In the genomic region with DNA sequence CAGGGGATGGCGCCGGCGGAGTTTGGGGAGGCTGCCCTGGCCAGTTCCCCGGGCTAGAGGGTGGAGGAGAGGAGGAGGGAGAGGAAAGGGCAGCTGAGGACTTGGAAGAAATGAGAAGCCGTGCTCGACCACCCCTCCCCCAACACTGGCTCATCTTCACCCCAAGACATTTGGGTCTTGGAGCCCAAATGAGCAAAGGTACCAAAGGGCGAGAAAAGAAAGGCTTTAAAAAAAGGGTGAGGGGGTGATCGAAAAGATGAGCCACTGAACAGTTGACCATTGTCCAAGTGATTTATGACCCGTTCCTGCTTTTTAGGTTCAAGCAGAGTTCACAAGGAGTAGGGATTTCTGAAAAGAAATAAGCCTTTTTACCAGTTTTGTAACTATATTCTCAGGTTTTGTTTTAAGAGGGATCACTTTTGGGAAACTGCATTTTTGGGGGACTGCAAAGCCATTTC, we compare ENCODE assay signal across 1 cellular context.
TF ChIP-seq lines count a peak whose summit lies in the region.

No MANE protein-coding gene starts in this region.

TF ChIP-seq in K562, 482 proteins besides CTCF, POLR2A, EP300 and RAD21:
- peak; percentile 49 for TF ChIP-seq MEIS2 (IDR thresholded peaks at IDR 0.05; ENCODE audit: partially characterized antibody)
- no peak for TF ChIP-seq PTTG1 (tag; IDR thresholded peaks at IDR 0.05; ENCODE audit: low read depth)
- TF ChIP-seq ZNF12 (CRISPR knock-in tag; IDR thresholded peaks at IDR 0.05), result no peak
- TF ChIP-seq, protein P1, sequence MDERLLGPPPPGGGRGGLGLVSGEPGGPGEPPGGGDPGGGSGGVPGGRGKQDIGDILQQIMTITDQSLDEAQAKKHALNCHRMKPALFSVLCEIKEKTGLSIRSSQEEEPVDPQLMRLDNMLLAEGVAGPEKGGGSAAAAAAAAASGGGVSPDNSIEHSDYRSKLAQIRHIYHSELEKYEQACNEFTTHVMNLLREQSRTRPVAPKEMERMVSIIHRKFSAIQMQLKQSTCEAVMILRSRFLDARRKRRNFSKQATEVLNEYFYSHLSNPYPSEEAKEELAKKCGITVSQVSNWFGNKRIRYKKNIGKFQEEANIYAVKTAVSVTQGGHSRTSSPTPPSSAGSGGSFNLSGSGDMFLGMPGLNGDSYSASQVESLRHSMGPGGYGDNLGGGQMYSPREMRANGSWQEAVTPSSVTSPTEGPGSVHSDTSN (CRISPR knock-in tag; IDR thresholded peaks at IDR 0.05; ENCODE audit: low read depth), result no peak
- TF ChIP-seq, protein P1 (tag; conservative IDR thresholded peaks at IDR 0.05; ENCODE audit: low read depth), result peak; percentile 70
- TF ChIP-seq, protein P2, sequence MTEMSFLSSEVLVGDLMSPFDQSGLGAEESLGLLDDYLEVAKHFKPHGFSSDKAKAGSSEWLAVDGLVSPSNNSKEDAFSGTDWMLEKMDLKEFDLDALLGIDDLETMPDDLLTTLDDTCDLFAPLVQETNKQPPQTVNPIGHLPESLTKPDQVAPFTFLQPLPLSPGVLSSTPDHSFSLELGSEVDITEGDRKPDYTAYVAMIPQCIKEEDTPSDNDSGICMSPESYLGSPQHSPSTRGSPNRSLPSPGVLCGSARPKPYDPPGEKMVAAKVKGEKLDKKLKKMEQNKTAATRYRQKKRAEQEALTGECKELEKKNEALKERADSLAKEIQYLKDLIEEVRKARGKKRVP (CRISPR knock-in tag; IDR thresholded peaks at IDR 0.05), result no peak
- TF ChIP-seq BRF1 (IDR thresholded peaks at IDR 0.05; ENCODE audit: borderline replicate concordance, extremely low read depth, insufficient read length), result no peak
- no peak for TF ChIP-seq TAF1 (IDR thresholded peaks at IDR 0.05; ENCODE audit: control insufficient read depth, extremely low read depth, insufficient read depth, low read length, severe bottlenecking)
- TF ChIP-seq, protein P3, sequence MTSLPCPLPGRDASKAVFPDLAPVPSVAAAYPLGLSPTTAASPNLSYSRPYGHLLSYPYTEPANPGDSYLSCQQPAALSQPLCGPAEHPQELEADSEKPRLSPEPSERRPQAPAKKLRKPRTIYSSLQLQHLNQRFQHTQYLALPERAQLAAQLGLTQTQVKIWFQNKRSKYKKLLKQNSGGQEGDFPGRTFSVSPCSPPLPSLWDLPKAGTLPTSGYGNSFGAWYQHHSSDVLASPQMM (CRISPR knock-in tag; IDR thresholded peaks at IDR 0.05), result no peak
